In genomic region chr2:191845876-191846786, GRCh38 we compare ENCODE assay signal across 8 cellular contexts. TPM values are rescaled to one million over a fixed set of nuclear protein-coding genes. Genes with fewer than 3 reads are reported as not detected.
DNase-seq lines count a peak whose midpoint lies in the region; ATAC-seq and TF ChIP-seq lines count a peak whose summit lies in the region.

No MANE protein-coding gene starts in this region.

- peak; percentile 60 for DNase-seq in Right ventricle myocardium superior
- no peak for DNase-seq in skeletal muscle cell (ENCODE audit: low read depth)
- DNase-seq in Ammon's horn (ENCODE audit: low spot score) = no peak
- no peak for DNase-seq in NCI-H2196 (lab: John Stamatoyannopoulos, UW; ENCODE audit: unreplicated experiment)

- H3K4me3 ChIP-seq in skeletal muscle cell (ENCODE audit: low read depth, low read length) = peak overlapping the region; percentile 44

- ATAC-seq in GM19463 (IDR thresholded peaks at IDR 0.05; ENCODE audit: unreplicated experiment) (peak; percentile 26), SK-N-SH treated with all-trans-retinoic acid at 6 μM for 48 hours (peak; percentile 6; the same call in 1 of the 3 replicates), Right ventricle myocardium superior (ENCODE audit: poor library complexity) (peak; percentile 54), GM21423 (IDR thresholded peaks at IDR 0.05; ENCODE audit: unreplicated experiment) (no peak), HG03039 (IDR thresholded peaks at IDR 0.05; ENCODE audit: unreplicated experiment) (no peak)

- intact Hi-C loops in Right ventricle myocardium superior (cut with DNase I) = no loop called here

TF ChIP-seq in SK-N-SH treated with all-trans-retinoic acid at 6 μM for 48 hours, 23 proteins besides CTCF, POLR2A, EP300 and RAD21:
- TF ChIP-seq PPARA (CRISPR knock-in tag; IDR thresholded peaks at IDR 0.05; ENCODE audit: borderline replicate concordance) (no peak), CSDC2 (CRISPR knock-in tag; IDR thresholded peaks at IDR 0.05) (no peak), TSHZ2 (CRISPR knock-in tag; IDR thresholded peaks at IDR 0.05) (no peak), POU6F1 (CRISPR knock-in tag; IDR thresholded peaks at IDR 0.05; ENCODE audit: borderline replicate concordance, low read depth) (no peak), ZNF565 (CRISPR knock-in tag; conservative IDR thresholded peaks at IDR 0.05; ENCODE audit: low read depth) (no peak), TOX (CRISPR knock-in tag; IDR thresholded peaks at IDR 0.05; ENCODE audit: borderline replicate concordance) (no peak), ZNF70 (CRISPR knock-in tag; IDR thresholded peaks at IDR 0.05) (no peak), CSRNP3 (CRISPR knock-in tag; IDR thresholded peaks at IDR 0.05) (no peak), CREB5 (CRISPR knock-in tag; IDR thresholded peaks at IDR 0.05; ENCODE audit: low read depth) (no peak), RARB (CRISPR knock-in tag; IDR thresholded peaks at IDR 0.05) (no peak), ISL1 (CRISPR knock-in tag; IDR thresholded peaks at IDR 0.05) (no peak), BACH2 (CRISPR knock-in tag; IDR thresholded peaks at IDR 0.05; ENCODE audit: borderline replicate concordance) (no peak), OSR1 (CRISPR knock-in tag; IDR thresholded peaks at IDR 0.05) (no peak), PATZ1 (CRISPR knock-in tag; IDR thresholded peaks at IDR 0.05; ENCODE audit: borderline replicate concordance) (no peak)

RNA-seq across cellular contexts. Expression of gene CAVIN2, which starts 0.8 kb away (rescaled TPM):
- total RNA-seq in Right ventricle myocardium superior = 104 TPM

Comparison
In these comparisons a context has a peak if more than half of its experiments do, and no peak if none do; other contexts are left out.
1. ATAC-seq: peak in GM19463 (single experiment), SK-N-SH treated with all-trans-retinoic acid at 6 μM for 48 hours (single experiment) and Right ventricle myocardium superior (single experiment); none in GM21423 (single experiment) and HG03039 (single experiment).